Comparison of ENCODE assay signal across 17 cellular contexts in genomic region chr2:128169094-128169493, GRCh38.
"Had no signal": no experiment of that assay in that cellular context is flagged by ENCODE, and none has a peak within 500 bp of the region (broad histone marks: within the 10 kb centered on the region; RNA-seq: fewer than 3 reads in every experiment).

No MANE protein-coding gene starts in this region.

- H3K4me1 ChIP-seq: lower lobe of right lung, sigmoid colon, suprapubic skin had no signal

- H3K9me3 ChIP-seq: lower lobe of right lung, sigmoid colon, suprapubic skin, transverse colon had no signal

- H3K27me3 ChIP-seq: brain microvascular endothelial cell, sigmoid colon, suprapubic skin, transverse colon had no signal

- ATAC-seq: left cardiac atrium had no signal

- H3K9me3 Mint-ChIP-seq: activated CD4-positive, alpha-beta T cell treated with anti-CD3 and anti-CD28 coated beads, Interleukin-2, amount 10 ng/mL, durations not matched to agents 24 days and 14 days; natural killer cell; stimulated activated naive CD8-positive, alpha-beta T cell treated with anti-CD3 and anti-CD28 coated beads, Interleukin-15, Interleukin-2, amounts not matched to agents 100 ng/mL and 50 ng/mL, for 24 hours had no signal

- DNase-seq: activated CD4-positive, alpha-beta T cell treated with anti-CD3 and anti-CD28 coated beads, Interleukin-2, amount 10 ng/mL, durations not matched to agents 24 days and 14 days; activated CD8-positive, alpha-beta memory T cell treated with anti-CD3 and anti-CD28 coated beads for 24 hours; activated CD8-positive, alpha-beta memory T cell treated with anti-CD3 and anti-CD28 coated beads, Interleukin-2, amount 50 U/mL, for 48 hours; activated gamma-delta T cell treated with Interleukin-2 at 50 U/mL for 16 hours; aorta; brain microvascular endothelial cell; hippocampal formation; left cardiac atrium; lower lobe of right lung; natural killer cell; sigmoid colon; stimulated activated CD4-positive, alpha-beta T cell treated with anti-CD3 and anti-CD28 coated beads, Interleukin-1b, Interleukin-23, amount 100 ng/mL, for 48 hours; T1000; transverse colon had no signal

- H3K27ac ChIP-seq: brain microvascular endothelial cell, coronary artery, lower lobe of right lung, sigmoid colon, suprapubic skin, transverse colon had no signal

- H3K4me3 ChIP-seq: coronary artery, lower lobe of right lung, sigmoid colon, suprapubic skin, transverse colon had no signal

- H3K27me3 Mint-ChIP-seq: activated CD4-positive, alpha-beta T cell treated with anti-CD3 and anti-CD28 coated beads, Interleukin-2, amount 10 ng/mL, durations not matched to agents 24 days and 14 days; stimulated activated naive CD8-positive, alpha-beta T cell treated with anti-CD3 and anti-CD28 coated beads, Interleukin-15, Interleukin-2, amounts not matched to agents 100 ng/mL and 50 ng/mL, for 24 hours had no signal

- H3K4me3 Mint-ChIP-seq: activated CD4-positive, alpha-beta T cell treated with anti-CD3 and anti-CD28 coated beads, Interleukin-2, amount 10 ng/mL, durations not matched to agents 24 days and 14 days; natural killer cell; stimulated activated naive CD8-positive, alpha-beta T cell treated with anti-CD3 and anti-CD28 coated beads, Interleukin-15, Interleukin-2, amounts not matched to agents 100 ng/mL and 50 ng/mL, for 24 hours had no signal
